In the genomic region with DNA sequence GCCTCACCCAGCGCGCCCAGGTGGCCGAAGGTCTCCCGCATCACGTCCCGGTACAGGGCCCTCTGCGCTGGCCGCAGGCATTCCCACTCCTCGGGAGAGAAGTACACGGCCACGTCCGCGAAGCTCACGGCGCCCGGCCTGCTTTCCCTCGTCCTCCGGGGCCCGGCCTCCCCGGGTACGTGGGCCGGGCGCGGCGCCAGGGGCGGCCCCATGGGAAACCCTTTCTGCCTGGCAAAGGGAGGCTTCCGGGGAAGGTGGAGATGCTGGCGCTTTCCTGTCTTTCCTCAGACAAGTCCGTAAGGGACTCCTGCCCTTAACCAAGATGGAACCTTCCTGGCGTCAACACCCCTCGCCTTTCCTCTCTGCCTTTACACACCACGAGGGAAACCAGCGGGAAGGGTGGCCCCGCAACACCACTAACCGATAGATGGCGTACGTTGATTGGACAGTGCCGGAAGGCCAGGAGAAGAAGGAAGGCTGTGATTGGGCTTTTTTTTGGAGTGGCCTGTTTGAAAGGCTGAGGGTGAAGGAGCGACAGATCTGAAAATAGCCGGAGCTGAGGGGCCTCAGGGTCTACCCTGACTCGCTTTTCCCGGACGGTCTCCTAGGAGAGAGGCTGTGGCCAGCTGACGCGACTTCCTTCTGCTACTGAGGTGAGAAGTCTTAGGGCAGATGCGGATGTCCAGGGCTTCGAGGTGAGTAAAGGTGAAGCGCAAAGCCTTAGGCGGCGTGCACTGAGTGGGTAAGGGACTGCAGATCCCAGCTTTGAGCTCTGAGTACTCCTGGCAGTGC, we compare ENCODE assay signal across 8 cellular contexts. TPM values are rescaled to one million over a fixed set of nuclear protein-coding genes. Genes with fewer than 3 reads are reported as not detected.
DNase-seq lines count a peak whose midpoint lies in the region; ATAC-seq and TF ChIP-seq lines count a peak whose summit lies in the region.

A gene (minus strand): TSS at position 298 of the 792 bp plus-strand sequence. CDS start 86 bp downstream, at position 212.

- no peaks in the 10 kb centered on the region for H3K9me3 ChIP-seq in OCI-LY7 (ENCODE audit: low read length)
- H3K9me3 ChIP-seq in mucosa of descending colon = no peaks in the 10 kb centered on the region

- H3K4me3 ChIP-seq in OCI-LY7 (ENCODE audit: low read depth, low read length, poor library complexity, severe bottlenecking) (peak within 1 kb of the TSS; percentile 66), epithelial cell of proximal tubule (ENCODE audit: low read depth, low read length) (peak within 1 kb of the TSS; percentile 80), mucosa of descending colon (peak within 1 kb of the TSS; percentile 51)

- TF ChIP-seq CTCF in OCI-LY7 (conservative IDR thresholded peaks at IDR 0.05; ENCODE audit: low read length) (peak; percentile 59), epithelial cell of proximal tubule (conservative IDR thresholded peaks at IDR 0.05; ENCODE audit: low read depth, low read length) (peak; percentile 23), mucosa of descending colon (IDR thresholded peaks at IDR 0.05) (peak; percentile 10)

- intact Hi-C loops in OCI-LY7 (cut with micrococcal nuclease; ENCODE audit: unreplicated experiment) = no loop called here
- intact Hi-C loops in mucosa of descending colon (cut with DNase I, micrococcal nuclease) = no loop called here

- no peaks in the 10 kb centered on the region for H3K9me2 ChIP-seq in OCI-LY7 (ENCODE audit: insufficient read depth, low read length)

- POLR2A ChIA-PET in OCI-LY7 (lab: Charles Lee) = interaction anchor here (0.7 to 0.9 kb wide), 2 partner anchors 13 to 17 kb away, joined by 3 read pairs; no protein-coding TSS in a partner anchor

- H2AFZ ChIP-seq in OCI-LY7 (ENCODE audit: low read length) = peak within 1 kb of the TSS; percentile 77; the same call in 1 of the 2 replicates

- DNase-seq in COLO668 (lab: John Stamatoyannopoulos, UW; ENCODE audit: unreplicated experiment) = peak; percentile 95
- DNase-seq in HT1080 (ENCODE audit: low read depth) = peak; percentile 99
- peak; percentile 95 for DNase-seq in OCI-LY7 (ENCODE audit: low spot score)
- DNase-seq in activated T-cell treated with anti-CD3 and anti-CD28 coated beads for 4 hours = peak; percentile 85
- peak; percentile 94 for DNase-seq in epithelial cell of proximal tubule (ENCODE audit: low read depth)
- peak; percentile 92 to 97 (median 96) for DNase-seq in mucosa of descending colon
- DNase-seq in stimulated activated CD8-positive, alpha-beta memory T cell treated with anti-CD3 and anti-CD28 coated beads, Interleukin-4, amount 100 ng/mL, for 1 hour (ENCODE audit: low read depth in 2 of 2, low spot score in 1 of 2) = peak; percentile 69 to 86

- H4K20me1 ChIP-seq in OCI-LY7 (ENCODE audit: insufficient read depth, low read length) = no peaks in the 10 kb centered on the region

- peak; percentile 85 for ATAC-seq in GM19468 (IDR thresholded peaks at IDR 0.05; ENCODE audit: extremely low read depth, unreplicated experiment)
- ATAC-seq in mucosa of descending colon = peak; percentile 98

- peak within 1 kb of the TSS; percentile 27 for H3K27ac ChIP-seq in OCI-LY7 (ENCODE audit: low read depth, low read length, poor library complexity, severe bottlenecking)

- peaks cover 6% of the 10 kb centered on the region; the same call in 1 of the 2 replicates for H3K36me3 ChIP-seq in OCI-LY7 (ENCODE audit: insufficient read depth, low read length)
- H3K36me3 ChIP-seq in mucosa of descending colon (ENCODE audit: low read depth) = no peaks in the 10 kb centered on the region

- no TSS peak for BruUV-seq in OCI-LY7 (replicated peaks; lab: Mats Ljungman, UMichigan)

- H3K4me1 ChIP-seq in OCI-LY7 (ENCODE audit: insufficient read depth, low read length, poor library complexity, severe bottlenecking) (peaks cover 30% of the 10 kb centered on the region), mucosa of descending colon (ENCODE audit: low read depth) (peaks cover 12% of the 10 kb centered on the region)

- no peaks in the 10 kb centered on the region; the same call in 1 of the 2 replicates for H3K79me2 ChIP-seq in OCI-LY7 (ENCODE audit: insufficient read depth, low read depth, low read length)

- H3K4me2 ChIP-seq in OCI-LY7 (ENCODE audit: low read length) = peak within 1 kb of the TSS; percentile 70

- CTCF ChIA-PET in OCI-LY7 (lab: Charles Lee; ENCODE audit: unreplicated experiment) = interaction anchor here (1.6 kb wide), 1 partner anchor 27 kb away, joined by 3 read pairs; a partner anchor contains a TSS

RNA-seq across cellular contexts. Expression of the gene that starts here (rescaled TPM):
- total RNA-seq in HT1080 (2014; rRNA removed; shearing (Covaris generic)) = 5.4 and 7.7 TPM in 2 replicates
- polyA plus RNA-seq in HT1080 (2015; cell fraction: cytosol; rRNA removed) = 5.0 and 5.9 TPM in 2 replicates
- 20.0 and 22.4 TPM in 2 replicates for polyA plus RNA-seq in HT1080 (2015; cell fraction: nucleus; rRNA removed)
- 6.8 and 9.3 TPM in 2 replicates for total RNA-seq in OCI-LY7 (2014; rRNA removed; shearing (Covaris generic))
- 4.1 and 4.6 TPM in 2 replicates for total RNA-seq in OCI-LY7 (2022)
- total RNA-seq in epithelial cell of proximal tubule = 3.2 and 7.6 TPM in 2 replicates
- 10 to 100 TPM; 14.7 to 28.4 (median 24.8) TPM for total RNA-seq in mucosa of descending colon

Comparison
In these comparisons a context has a peak if more than half of its experiments do, and no peak if none do; other contexts are left out.
1. Peak in every context shown above with its lines: DNase-seq, ATAC-seq, H3K4me3 ChIP-seq and H3K27ac ChIP-seq.